In the genomic region with DNA sequence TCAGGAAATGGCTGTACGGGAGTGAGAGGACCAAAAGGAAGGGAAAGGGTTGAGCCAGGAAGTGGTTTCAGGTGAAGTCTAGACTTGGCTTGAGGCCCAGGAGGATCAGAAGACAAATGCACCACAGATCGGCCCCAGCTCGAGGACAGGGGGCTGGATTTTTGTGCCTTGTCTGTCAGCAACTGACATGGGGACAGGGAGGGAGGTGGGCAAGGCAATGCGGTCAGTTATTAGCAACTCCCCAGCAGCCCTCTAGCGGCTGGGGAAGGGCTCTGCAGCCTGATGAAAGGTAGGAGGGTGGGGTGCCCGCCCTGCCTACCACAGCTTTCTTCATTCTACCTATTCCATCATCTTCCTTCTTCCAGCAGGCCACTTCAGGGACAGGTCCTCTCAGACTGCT, we compare ENCODE assay signal across 2 cellular contexts.
TF ChIP-seq lines count a peak whose summit lies in the region.

No MANE protein-coding gene starts in this region.

TF ChIP-seq in HEK293, 187 proteins besides CTCF, POLR2A, EP300 and RAD21 (continued from another document):
- TF ChIP-seq, protein P1, sequence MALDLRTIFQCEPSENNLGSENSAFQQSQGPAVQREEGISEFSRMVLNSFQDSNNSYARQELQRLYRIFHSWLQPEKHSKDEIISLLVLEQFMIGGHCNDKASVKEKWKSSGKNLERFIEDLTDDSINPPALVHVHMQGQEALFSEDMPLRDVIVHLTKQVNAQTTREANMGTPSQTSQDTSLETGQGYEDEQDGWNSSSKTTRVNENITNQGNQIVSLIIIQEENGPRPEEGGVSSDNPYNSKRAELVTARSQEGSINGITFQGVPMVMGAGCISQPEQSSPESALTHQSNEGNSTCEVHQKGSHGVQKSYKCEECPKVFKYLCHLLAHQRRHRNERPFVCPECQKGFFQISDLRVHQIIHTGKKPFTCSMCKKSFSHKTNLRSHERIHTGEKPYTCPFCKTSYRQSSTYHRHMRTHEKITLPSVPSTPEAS (tag by site-specific recombination; IDR thresholded peaks at IDR 0.05) = no peak
- TF ChIP-seq ZNF654 (tag by site-specific recombination; IDR thresholded peaks at IDR 0.05; ENCODE audit: low read depth) (peak; percentile 15; the same call in 1 of the 2 replicates), ZNF837 (tag by site-specific recombination; IDR thresholded peaks at IDR 0.05) (no peak), YY1 (tag by site-specific recombination; IDR thresholded peaks at IDR 0.05) (no peak)

TF ChIP-seq in K562, 482 proteins besides CTCF, POLR2A, EP300 and RAD21 (continued from another document):
- TF ChIP-seq SMC3 (conservative IDR thresholded peaks at IDR 0.05; ENCODE audit: insufficient read depth, low read depth, low read length) (0 out of 2 replicates have a peak, but pooled peaks have one; percentile 39), ZNF384 (IDR thresholded peaks at IDR 0.05; ENCODE audit: low read depth, low read length) (no peak), KHSRP (IDR thresholded peaks at IDR 0.05) (no peak), RUNX1 (IDR thresholded peaks at IDR 0.05; ENCODE audit: low read depth) (no peak)
- TF ChIP-seq, protein P2, sequence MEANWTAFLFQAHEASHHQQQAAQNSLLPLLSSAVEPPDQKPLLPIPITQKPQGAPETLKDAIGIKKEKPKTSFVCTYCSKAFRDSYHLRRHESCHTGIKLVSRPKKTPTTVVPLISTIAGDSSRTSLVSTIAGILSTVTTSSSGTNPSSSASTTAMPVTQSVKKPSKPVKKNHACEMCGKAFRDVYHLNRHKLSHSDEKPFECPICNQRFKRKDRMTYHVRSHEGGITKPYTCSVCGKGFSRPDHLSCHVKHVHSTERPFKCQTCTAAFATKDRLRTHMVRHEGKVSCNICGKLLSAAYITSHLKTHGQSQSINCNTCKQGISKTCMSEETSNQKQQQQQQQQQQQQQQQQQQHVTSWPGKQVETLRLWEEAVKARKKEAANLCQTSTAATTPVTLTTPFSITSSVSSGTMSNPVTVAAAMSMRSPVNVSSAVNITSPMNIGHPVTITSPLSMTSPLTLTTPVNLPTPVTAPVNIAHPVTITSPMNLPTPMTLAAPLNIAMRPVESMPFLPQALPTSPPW (CRISPR knock-in tag; IDR thresholded peaks at IDR 0.05) = peak; percentile 30; the same call in 1 of the 2 replicates
